Comparison of ENCODE assay signal across 1 cellular context in genomic region chr5:133821311-133821741, GRCh38.
TF ChIP-seq lines count a peak whose summit lies in the region.

No MANE protein-coding gene starts in this region.

TF ChIP-seq in GM12878, 131 proteins besides CTCF, POLR2A, EP300 and RAD21 (continued from another document):
- 0 out of 2 replicates have a peak, but pooled peaks have one; percentile 31 for TF ChIP-seq RELB (IDR thresholded peaks at IDR 0.05; ENCODE audit: low read depth)
- TF ChIP-seq KLF5 (IDR thresholded peaks at IDR 0.05; ENCODE audit: partially characterized antibody) = no peak
- peak in 1 of 2 experiments; percentile 30; a peak in 1 of 4 replicates for TF ChIP-seq IKZF2 (IDR thresholded peaks at IDR 0.05)
- TF ChIP-seq RUNX3 (IDR thresholded peaks at IDR 0.05; ENCODE audit: low read length) = 0 out of 2 replicates have a peak, but pooled peaks have one; percentile 20
- TF ChIP-seq BCL11A (IDR thresholded peaks at IDR 0.05; ENCODE audit: low read depth, low read length) = 0 out of 2 replicates have a peak, but pooled peaks have one; percentile 7
- TF ChIP-seq RAD51 (IDR thresholded peaks at IDR 0.05) = peak; percentile 18; the same call in 1 of the 2 replicates
- no peak for TF ChIP-seq SKIL (IDR thresholded peaks at IDR 0.05; ENCODE audit: low read depth, poor library complexity, severe bottlenecking)
- TF ChIP-seq DPF2 (IDR thresholded peaks at IDR 0.05) = no peak
- no peak for TF ChIP-seq ZBTB4 (CRISPR knock-in tag; IDR thresholded peaks at IDR 0.05)
- no peak for TF ChIP-seq USF2 (IDR thresholded peaks at IDR 0.05; ENCODE audit: borderline replicate concordance, low read depth, low read length)
- no peak for TF ChIP-seq HDAC6 (IDR thresholded peaks at IDR 0.05; ENCODE audit: unreplicated experiment)
- TF ChIP-seq POU2F2 (IDR thresholded peaks at IDR 0.05; ENCODE audit: borderline replicate concordance, low read depth, low read length) = no peak
- TF ChIP-seq ZNF687 (IDR thresholded peaks at IDR 0.05) = no peak
- TF ChIP-seq SUPT20H (IDR thresholded peaks at IDR 0.05; ENCODE audit: borderline replicate concordance, control insufficient read depth, low read depth, low read length) = no peak
- TF ChIP-seq SRF (IDR thresholded peaks at IDR 0.05; ENCODE audit: low read depth in 2 of 2, low read length in 2 of 2) = no peak
- TF ChIP-seq KAT2A (conservative IDR thresholded peaks at IDR 0.05; ENCODE audit: control insufficient read depth, low read depth, low read length) = no peak
TF ChIP-seq in GM12878: peak in this region for 7.
